ENCODE assay signal across 8 cellular contexts in genomic region chr10:91088300-91089140, GRCh38.
DNase-seq lines count a peak whose midpoint lies in the region; ATAC-seq and TF ChIP-seq lines count a peak whose summit lies in the region.

No MANE protein-coding gene starts in this region.

- H3K36me3 ChIP-seq in endodermal cell (ENCODE audit: control insufficient read depth, insufficient read depth, low read length), result no peaks in the 10 kb centered on the region
- H3K36me3 ChIP-seq in osteoblast (ENCODE audit: insufficient read depth, low read length), result no peaks in the 10 kb centered on the region

- H3K4me3 ChIP-seq in endodermal cell (ENCODE audit: low read length) (no peak overlapping the region), osteoblast (ENCODE audit: insufficient read depth, low read length) (no peak overlapping the region)

- peaks cover 22% of the 10 kb centered on the region for H3K9me3 Mint-ChIP-seq in endodermal cell

- H3K4me1 ChIP-seq in endodermal cell (ENCODE audit: control insufficient read depth, insufficient read depth, low read length), result no peaks in the 10 kb centered on the region
- peaks cover 3% of the 10 kb centered on the region for H3K4me1 ChIP-seq in osteoblast (ENCODE audit: insufficient read depth, low read length)

- H3K4me2 ChIP-seq in osteoblast (ENCODE audit: insufficient read depth, low read length), result no peak overlapping the region

- no peak overlapping the region for H3K27ac ChIP-seq in endodermal cell (ENCODE audit: low read depth, low read length)
- no peak overlapping the region for H3K27ac ChIP-seq in osteoblast (ENCODE audit: low read depth, low read length)

- H2AFZ ChIP-seq in osteoblast (ENCODE audit: low read length), result peak overlapping the region; percentile 4

- TF ChIP-seq CTCF in GM10266 (IDR thresholded peaks at IDR 0.05; ENCODE audit: control insufficient read depth, insufficient read depth, low read depth, missing control alignments) (peak; percentile 34), endodermal cell (conservative IDR thresholded peaks at IDR 0.05) (peak; percentile 35), osteoblast (IDR thresholded peaks at IDR 0.05; ENCODE audit: extremely low read depth, low read depth, low read length) (peak; percentile 24), omental fat pad (IDR thresholded peaks at IDR 0.05) (no peak)

- 75 to 76% methylated on average over 5 to 7 of the region's 7 CpGs for WGBS in endodermal cell (ENCODE audit: insufficient coverage in 1 of 2, insufficient read length in 1 of 2), 2 experiments

- DNase-seq in GM10266 (ENCODE audit: extremely low spot score), result peak; percentile 53
- peak; percentile 31 for DNase-seq in NCI-H146 treated with DMSO at 0.1 percent for 48 hours (lab: John Stamatoyannopoulos, UW; ENCODE audit: unreplicated experiment)
- DNase-seq in endodermal cell, result no peak
- DNase-seq in osteoblast (ENCODE audit: insufficient read length, low spot score, missing footprints), result no peak
- no peak for DNase-seq in omental fat pad (ENCODE audit: low spot score)
- DNase-seq in activated gamma-delta T cell treated with Interleukin-2 at 50 U/mL for 16 hours, result no peak

- peaks cover 6% of the 10 kb centered on the region for H3K4me1 Mint-ChIP-seq in endodermal cell

- no peaks in the 10 kb centered on the region for H3K36me3 Mint-ChIP-seq in endodermal cell (ENCODE audit: low read depth)

- H3K27ac Mint-ChIP-seq in endodermal cell, result no peak overlapping the region

- no peaks in the 10 kb centered on the region for H3K79me2 ChIP-seq in osteoblast (ENCODE audit: insufficient read depth, low read length)

- H3K4me3 Mint-ChIP-seq in endodermal cell, result no peak overlapping the region

- no peak for ATAC-seq in omental fat pad (ENCODE audit: low FRiP score)
- no peak for ATAC-seq in GM19023 (IDR thresholded peaks at IDR 0.05; ENCODE audit: unreplicated experiment)
- ATAC-seq in HG02870 (IDR thresholded peaks at IDR 0.05; ENCODE audit: unreplicated experiment), result no peak

- H3K9me3 ChIP-seq in endodermal cell (ENCODE audit: control insufficient read depth, low read length), result peaks cover 23% of the 10 kb centered on the region
- H3K9me3 ChIP-seq in osteoblast (ENCODE audit: low read depth, low read length), result no peaks in the 10 kb centered on the region

- no peaks in the 10 kb centered on the region for H3K27me3 ChIP-seq in endodermal cell (ENCODE audit: control insufficient read depth, insufficient read depth, low read length, poor library complexity, severe bottlenecking)
- H3K27me3 ChIP-seq in osteoblast (ENCODE audit: insufficient read depth, low read length), result no peaks in the 10 kb centered on the region

- H3K27me3 Mint-ChIP-seq in endodermal cell (ENCODE audit: insufficient read depth), result peaks cover 4% of the 10 kb centered on the region

- no peaks in the 10 kb centered on the region for H4K20me1 ChIP-seq in osteoblast (ENCODE audit: insufficient read depth, low read length)

- no peak overlapping the region for H3K9ac ChIP-seq in endodermal cell (ENCODE audit: extremely low read depth, low read length, poor library complexity, severe bottlenecking)

Comparison
In these comparisons a context has a peak if more than half of its experiments do, and no peak if none do; other contexts are left out.
1. DNase-seq: peak in GM10266 (single experiment) and NCI-H146 treated with DMSO at 0.1 percent for 48 hours (single experiment); none in endodermal cell (single experiment), osteoblast (single experiment), omental fat pad (single experiment) and activated gamma-delta T cell treated with Interleukin-2 at 50 U/mL for 16 hours (single experiment).
2. CTCF ChIP-seq: peak in GM10266 (single experiment), endodermal cell (single experiment) and osteoblast (single experiment); none in omental fat pad (0 of 3).